Comparison of ENCODE assay signal across 18 cellular contexts in the genomic region with DNA sequence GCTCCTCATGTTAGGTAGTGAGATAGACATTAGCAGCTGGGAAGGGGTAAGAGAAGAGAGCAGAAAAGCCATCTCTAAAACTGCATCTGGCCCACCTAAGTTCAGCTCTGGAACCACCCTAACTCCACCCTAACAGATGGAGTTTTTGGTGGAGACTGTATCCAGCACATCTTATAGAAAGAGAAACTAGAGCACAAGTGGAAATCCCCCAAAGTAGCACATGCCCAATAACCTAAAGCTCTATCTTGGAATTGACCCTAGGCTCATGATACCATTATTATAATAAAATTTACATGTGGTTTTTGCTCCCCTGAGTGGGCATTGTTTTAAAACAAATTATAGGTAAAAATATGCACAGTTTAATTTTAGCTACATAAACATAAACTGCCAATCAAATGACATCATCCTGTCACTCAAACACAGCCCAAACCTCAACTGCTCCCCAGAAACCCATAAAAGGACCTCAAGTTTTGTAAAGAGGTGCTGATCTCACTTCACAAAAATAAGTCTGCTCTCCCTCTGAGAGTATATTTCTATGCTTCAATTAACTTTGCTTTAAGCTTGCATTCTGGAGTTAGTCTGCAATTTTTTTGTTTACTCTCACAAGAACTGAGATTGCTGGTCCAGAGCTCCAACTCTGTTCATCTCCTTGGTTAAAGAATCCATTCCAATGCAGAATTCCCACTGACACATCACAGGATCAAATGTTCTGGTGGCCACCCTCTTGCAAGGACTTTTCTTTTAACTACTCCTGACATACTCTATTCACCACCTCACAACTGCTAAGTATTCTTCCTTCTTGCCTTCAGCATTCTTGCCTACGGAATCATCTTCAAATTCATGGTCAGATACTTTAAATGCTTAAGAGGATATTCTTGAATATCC.
DNase-seq lines count a peak whose midpoint lies in the region; ATAC-seq and TF ChIP-seq lines count a peak whose summit lies in the region.
"Had no signal": no experiment of that assay in that cellular context is flagged by ENCODE, and none has a peak within 500 bp of the region (broad histone marks: within the 10 kb centered on the region; RNA-seq: fewer than 3 reads in every experiment).

No MANE protein-coding gene starts in this region.

- intact Hi-C loops in MCF 10A (cut with micrococcal nuclease) (no loop called here), breast epithelium (cut with DNase I; ENCODE audit: low total_unique reads) (no loop called here)
- intact Hi-C loops in activated CD8-positive, alpha-beta T cell treated with anti-CD3 and anti-CD28 coated beads for 36 hours (cut with micrococcal nuclease) = no loop called here

- no peak overlapping the region for H3K4me3 Mint-ChIP-seq in MCF 10A (ENCODE audit: unreplicated experiment)
- H3K4me3 Mint-ChIP-seq in activated CD8-positive, alpha-beta T cell treated with anti-CD3 and anti-CD28 coated beads for 36 hours = no peak overlapping the region
- H3K4me3 Mint-ChIP-seq: activated CD4-positive, alpha-beta T cell treated with anti-CD3 and anti-CD28 coated beads, Interleukin-2, amount 10 ng/mL, durations not matched to agents 7 days and 5 days had no signal

- H3K4me3 ChIP-seq in breast epithelium = no peak overlapping the region
- H3K4me3 ChIP-seq: dorsolateral prefrontal cortex, left lung, ovary had no signal

- DNase-seq in MCF 10A (ENCODE audit: unreplicated experiment) (no peak), breast epithelium (ENCODE audit: low spot score in 2 of 2) (no peak)
- DNase-seq in activated CD8-positive, alpha-beta T cell treated with anti-CD3 and anti-CD28 coated beads for 36 hours = no peak
- no peak for DNase-seq in activated T-cell treated with anti-CD3 and anti-CD28 coated beads, Interleukin-2, amount 50 U/mL, for 48 hours
- DNase-seq in activated CD4-positive, alpha-beta T cell treated with anti-CD3 and anti-CD28 coated beads for 48 hours = no peak
- DNase-seq: 8988T; activated CD4-positive, alpha-beta T cell treated with anti-CD3 and anti-CD28 coated beads, Interleukin-2, amount 10 ng/mL, durations not matched to agents 7 days and 5 days; activated T-cell treated with anti-CD3 and anti-CD28 coated beads for 4 hours; DMS79; dorsolateral prefrontal cortex; left lung; NCI-H1436 treated with DMSO at 0.1 percent for 48 hours; ovary; SHP77 had no signal

- peak overlapping the region; percentile 14 for H3K27ac Mint-ChIP-seq in MCF 10A (ENCODE audit: low read depth, unreplicated experiment)
- no peak overlapping the region for H3K27ac Mint-ChIP-seq in activated CD8-positive, alpha-beta T cell treated with anti-CD3 and anti-CD28 coated beads for 36 hours
- H3K27ac Mint-ChIP-seq: activated CD4-positive, alpha-beta T cell treated with anti-CD3 and anti-CD28 coated beads, Interleukin-2, amount 10 ng/mL, durations not matched to agents 7 days and 5 days; activated naive CD4-positive, alpha-beta T cell treated with anti-CD3 and anti-CD28 coated beads, Interleukin-2, amount 50 U/mL, for 72 hours had no signal

- no peaks in the 10 kb centered on the region for H3K27me3 ChIP-seq in breast epithelium
- H3K27me3 ChIP-seq: dorsolateral prefrontal cortex, left lung, ovary had no signal

- H3K36me3 Mint-ChIP-seq in MCF 10A (ENCODE audit: insufficient read depth, unreplicated experiment) = peaks cover 7% of the 10 kb centered on the region
- no peaks in the 10 kb centered on the region for H3K36me3 Mint-ChIP-seq in activated CD8-positive, alpha-beta T cell treated with anti-CD3 and anti-CD28 coated beads for 36 hours (ENCODE audit: low read depth)
- H3K36me3 Mint-ChIP-seq: activated naive CD4-positive, alpha-beta T cell treated with anti-CD3 and anti-CD28 coated beads, Interleukin-2, amount 50 U/mL, for 72 hours had no signal

- H3K36me3 ChIP-seq in breast epithelium = no peaks in the 10 kb centered on the region
- H3K36me3 ChIP-seq: left lung, ovary had no signal

- ATAC-seq in HG02884 (IDR thresholded peaks at IDR 0.05; ENCODE audit: unreplicated experiment) (peak; percentile 59), SK-N-SH treated with all-trans-retinoic acid at 6 μM for 48 hours (peak; percentile 43; the same call in 2 of the 3 replicates), GM21447 (IDR thresholded peaks at IDR 0.05; ENCODE audit: unreplicated experiment) (no peak)
- no peak for ATAC-seq in activated CD8-positive, alpha-beta T cell treated with anti-CD3 and anti-CD28 coated beads for 36 hours
- ATAC-seq: activated naive CD4-positive, alpha-beta T cell treated with anti-CD3 and anti-CD28 coated beads, Interleukin-2, amount 50 U/mL, for 72 hours; left lung had no signal

- BruUV-seq in MCF 10A (replicated peaks; lab: Mats Ljungman, UMichigan) = no TSS peak

- POLR2A ChIA-PET in MCF 10A (lab: Yijun Ruan, JAX) = interaction anchor here (1.4 kb wide), 1 partner anchor 12 kb away, joined by 7 read pairs; no protein-coding TSS in a partner anchor
- POLR2A ChIA-PET in activated CD8-positive, alpha-beta T cell treated with anti-CD3 and anti-CD28 coated beads for 36 hours (lab: Charles Lee) = no interaction called here

- no peak overlapping the region for H3K27ac ChIP-seq in breast epithelium
- H3K27ac ChIP-seq: dorsolateral prefrontal cortex, left lung, ovary had no signal

- no peaks in the 10 kb centered on the region for H3K4me1 ChIP-seq in breast epithelium
- H3K4me1 ChIP-seq: left lung had no signal

- no peak for TF ChIP-seq POLR2A in breast epithelium (IDR thresholded peaks at IDR 0.05)

- CTCF ChIA-PET in MCF 10A (lab: Yijun Ruan, JAX) = interaction anchor here (1.3 to 1.7 kb wide), 2 partner anchors 10 to 15 kb away, joined by 4 to 7 read pairs; no protein-coding TSS in a partner anchor
- CTCF ChIA-PET in activated CD8-positive, alpha-beta T cell treated with anti-CD3 and anti-CD28 coated beads for 36 hours (lab: Charles Lee) = no interaction called here

- no peaks in the 10 kb centered on the region for H3K27me3 Mint-ChIP-seq in MCF 10A (ENCODE audit: insufficient read depth, unreplicated experiment)
- H3K27me3 Mint-ChIP-seq in activated CD8-positive, alpha-beta T cell treated with anti-CD3 and anti-CD28 coated beads for 36 hours = no peaks in the 10 kb centered on the region
- H3K27me3 Mint-ChIP-seq: activated CD4-positive, alpha-beta T cell treated with anti-CD3 and anti-CD28 coated beads, Interleukin-2, amount 10 ng/mL, durations not matched to agents 7 days and 5 days had no signal

- no peaks in the 10 kb centered on the region for H3K9me3 ChIP-seq in breast epithelium
- H3K9me3 ChIP-seq: left lung, ovary had no signal

- peaks cover 18% of the 10 kb centered on the region for H3K4me1 Mint-ChIP-seq in MCF 10A (ENCODE audit: insufficient read depth, unreplicated experiment)
- H3K4me1 Mint-ChIP-seq in activated CD8-positive, alpha-beta T cell treated with anti-CD3 and anti-CD28 coated beads for 36 hours (ENCODE audit: low read depth) = no peaks in the 10 kb centered on the region
- H3K4me1 Mint-ChIP-seq: activated CD4-positive, alpha-beta T cell treated with anti-CD3 and anti-CD28 coated beads, Interleukin-2, amount 10 ng/mL, durations not matched to agents 7 days and 5 days had no signal

- TF ChIP-seq CTCF in MCF 10A (IDR thresholded peaks at IDR 0.05; ENCODE audit: unreplicated experiment) (no peak), breast epithelium (IDR thresholded peaks at IDR 0.05) (no peak)
- TF ChIP-seq CTCF in activated CD8-positive, alpha-beta T cell treated with anti-CD3 and anti-CD28 coated beads for 36 hours (IDR thresholded peaks at IDR 0.05) = no peak

- no peaks in the 10 kb centered on the region for H3K9me3 Mint-ChIP-seq in MCF 10A (ENCODE audit: unreplicated experiment)
- H3K9me3 Mint-ChIP-seq in activated CD8-positive, alpha-beta T cell treated with anti-CD3 and anti-CD28 coated beads for 36 hours = peaks cover 3% of the 10 kb centered on the region
- H3K9me3 Mint-ChIP-seq: activated CD4-positive, alpha-beta T cell treated with anti-CD3 and anti-CD28 coated beads, Interleukin-2, amount 10 ng/mL, durations not matched to agents 7 days and 5 days had no signal

TF ChIP-seq in SK-N-SH treated with all-trans-retinoic acid at 6 μM for 48 hours, 23 proteins besides CTCF, POLR2A, EP300 and RAD21:
- no peak for TF ChIP-seq TCF4 (CRISPR knock-in tag; IDR thresholded peaks at IDR 0.05; ENCODE audit: borderline replicate concordance)
- no peak for TF ChIP-seq CSRNP3 (CRISPR knock-in tag; IDR thresholded peaks at IDR 0.05)
- TF ChIP-seq CSDC2 (CRISPR knock-in tag; IDR thresholded peaks at IDR 0.05) = no peak

Comparison
In these comparisons a context has a peak if more than half of its experiments do, and no peak if none do; other contexts are left out.
1. ATAC-seq: peak in HG02884 (single experiment) and SK-N-SH treated with all-trans-retinoic acid at 6 μM for 48 hours (single experiment); none in GM21447 (single experiment) and activated CD8-positive, alpha-beta T cell treated with anti-CD3 and anti-CD28 coated beads for 36 hours (single experiment).